1 cellular context compared by ENCODE assay signal in the genomic region with DNA sequence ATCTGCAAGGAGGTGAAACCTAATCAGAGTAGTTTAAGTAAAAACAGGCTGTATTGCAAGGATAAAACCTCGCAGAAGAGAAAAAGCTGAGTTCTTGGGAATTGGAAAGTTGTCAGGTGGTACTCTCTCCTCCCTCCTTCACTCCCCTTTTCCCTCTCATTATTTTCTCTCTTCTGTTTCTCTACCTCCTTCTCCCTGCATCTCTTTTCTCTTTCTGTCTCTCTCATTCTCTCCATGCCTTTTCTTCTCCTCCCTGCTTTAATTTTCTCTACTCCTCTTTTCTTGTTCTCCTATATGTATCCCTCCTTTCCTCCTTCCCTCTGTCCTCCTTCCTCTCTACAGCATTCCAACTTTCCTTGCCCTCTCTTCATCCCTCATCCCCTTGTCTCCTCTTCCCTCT.
TF ChIP-seq lines count a peak whose summit lies in the region.

No MANE protein-coding gene starts in this region.

TF ChIP-seq in GM23338, 12 proteins besides CTCF, POLR2A, EP300 and RAD21:
- TF ChIP-seq, protein P1, sequence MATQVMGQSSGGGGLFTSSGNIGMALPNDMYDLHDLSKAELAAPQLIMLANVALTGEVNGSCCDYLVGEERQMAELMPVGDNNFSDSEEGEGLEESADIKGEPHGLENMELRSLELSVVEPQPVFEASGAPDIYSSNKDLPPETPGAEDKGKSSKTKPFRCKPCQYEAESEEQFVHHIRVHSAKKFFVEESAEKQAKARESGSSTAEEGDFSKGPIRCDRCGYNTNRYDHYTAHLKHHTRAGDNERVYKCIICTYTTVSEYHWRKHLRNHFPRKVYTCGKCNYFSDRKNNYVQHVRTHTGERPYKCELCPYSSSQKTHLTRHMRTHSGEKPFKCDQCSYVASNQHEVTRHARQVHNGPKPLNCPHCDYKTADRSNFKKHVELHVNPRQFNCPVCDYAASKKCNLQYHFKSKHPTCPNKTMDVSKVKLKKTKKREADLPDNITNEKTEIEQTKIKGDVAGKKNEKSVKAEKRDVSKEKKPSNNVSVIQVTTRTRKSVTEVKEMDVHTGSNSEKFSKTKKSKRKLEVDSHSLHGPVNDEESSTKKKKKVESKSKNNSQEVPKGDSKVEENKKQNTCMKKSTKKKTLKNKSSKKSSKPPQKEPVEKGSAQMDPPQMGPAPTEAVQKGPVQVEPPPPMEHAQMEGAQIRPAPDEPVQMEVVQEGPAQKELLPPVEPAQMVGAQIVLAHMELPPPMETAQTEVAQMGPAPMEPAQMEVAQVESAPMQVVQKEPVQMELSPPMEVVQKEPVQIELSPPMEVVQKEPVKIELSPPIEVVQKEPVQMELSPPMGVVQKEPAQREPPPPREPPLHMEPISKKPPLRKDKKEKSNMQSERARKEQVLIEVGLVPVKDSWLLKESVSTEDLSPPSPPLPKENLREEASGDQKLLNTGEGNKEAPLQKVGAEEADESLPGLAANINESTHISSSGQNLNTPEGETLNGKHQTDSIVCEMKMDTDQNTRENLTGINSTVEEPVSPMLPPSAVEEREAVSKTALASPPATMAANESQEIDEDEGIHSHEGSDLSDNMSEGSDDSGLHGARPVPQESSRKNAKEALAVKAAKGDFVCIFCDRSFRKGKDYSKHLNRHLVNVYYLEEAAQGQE (IDR thresholded peaks at IDR 0.05; ENCODE audit: unreplicated experiment), result no peak
- no peak for TF ChIP-seq ZNF114 (CRISPR knock-in tag; IDR thresholded peaks at IDR 0.05)
- no peak for TF ChIP-seq STAT1 (IDR thresholded peaks at IDR 0.05; ENCODE audit: unreplicated experiment)
- no peak for TF ChIP-seq EZH2 (IDR thresholded peaks at IDR 0.05; ENCODE audit: low read depth, unreplicated experiment)
- TF ChIP-seq, protein P2, sequence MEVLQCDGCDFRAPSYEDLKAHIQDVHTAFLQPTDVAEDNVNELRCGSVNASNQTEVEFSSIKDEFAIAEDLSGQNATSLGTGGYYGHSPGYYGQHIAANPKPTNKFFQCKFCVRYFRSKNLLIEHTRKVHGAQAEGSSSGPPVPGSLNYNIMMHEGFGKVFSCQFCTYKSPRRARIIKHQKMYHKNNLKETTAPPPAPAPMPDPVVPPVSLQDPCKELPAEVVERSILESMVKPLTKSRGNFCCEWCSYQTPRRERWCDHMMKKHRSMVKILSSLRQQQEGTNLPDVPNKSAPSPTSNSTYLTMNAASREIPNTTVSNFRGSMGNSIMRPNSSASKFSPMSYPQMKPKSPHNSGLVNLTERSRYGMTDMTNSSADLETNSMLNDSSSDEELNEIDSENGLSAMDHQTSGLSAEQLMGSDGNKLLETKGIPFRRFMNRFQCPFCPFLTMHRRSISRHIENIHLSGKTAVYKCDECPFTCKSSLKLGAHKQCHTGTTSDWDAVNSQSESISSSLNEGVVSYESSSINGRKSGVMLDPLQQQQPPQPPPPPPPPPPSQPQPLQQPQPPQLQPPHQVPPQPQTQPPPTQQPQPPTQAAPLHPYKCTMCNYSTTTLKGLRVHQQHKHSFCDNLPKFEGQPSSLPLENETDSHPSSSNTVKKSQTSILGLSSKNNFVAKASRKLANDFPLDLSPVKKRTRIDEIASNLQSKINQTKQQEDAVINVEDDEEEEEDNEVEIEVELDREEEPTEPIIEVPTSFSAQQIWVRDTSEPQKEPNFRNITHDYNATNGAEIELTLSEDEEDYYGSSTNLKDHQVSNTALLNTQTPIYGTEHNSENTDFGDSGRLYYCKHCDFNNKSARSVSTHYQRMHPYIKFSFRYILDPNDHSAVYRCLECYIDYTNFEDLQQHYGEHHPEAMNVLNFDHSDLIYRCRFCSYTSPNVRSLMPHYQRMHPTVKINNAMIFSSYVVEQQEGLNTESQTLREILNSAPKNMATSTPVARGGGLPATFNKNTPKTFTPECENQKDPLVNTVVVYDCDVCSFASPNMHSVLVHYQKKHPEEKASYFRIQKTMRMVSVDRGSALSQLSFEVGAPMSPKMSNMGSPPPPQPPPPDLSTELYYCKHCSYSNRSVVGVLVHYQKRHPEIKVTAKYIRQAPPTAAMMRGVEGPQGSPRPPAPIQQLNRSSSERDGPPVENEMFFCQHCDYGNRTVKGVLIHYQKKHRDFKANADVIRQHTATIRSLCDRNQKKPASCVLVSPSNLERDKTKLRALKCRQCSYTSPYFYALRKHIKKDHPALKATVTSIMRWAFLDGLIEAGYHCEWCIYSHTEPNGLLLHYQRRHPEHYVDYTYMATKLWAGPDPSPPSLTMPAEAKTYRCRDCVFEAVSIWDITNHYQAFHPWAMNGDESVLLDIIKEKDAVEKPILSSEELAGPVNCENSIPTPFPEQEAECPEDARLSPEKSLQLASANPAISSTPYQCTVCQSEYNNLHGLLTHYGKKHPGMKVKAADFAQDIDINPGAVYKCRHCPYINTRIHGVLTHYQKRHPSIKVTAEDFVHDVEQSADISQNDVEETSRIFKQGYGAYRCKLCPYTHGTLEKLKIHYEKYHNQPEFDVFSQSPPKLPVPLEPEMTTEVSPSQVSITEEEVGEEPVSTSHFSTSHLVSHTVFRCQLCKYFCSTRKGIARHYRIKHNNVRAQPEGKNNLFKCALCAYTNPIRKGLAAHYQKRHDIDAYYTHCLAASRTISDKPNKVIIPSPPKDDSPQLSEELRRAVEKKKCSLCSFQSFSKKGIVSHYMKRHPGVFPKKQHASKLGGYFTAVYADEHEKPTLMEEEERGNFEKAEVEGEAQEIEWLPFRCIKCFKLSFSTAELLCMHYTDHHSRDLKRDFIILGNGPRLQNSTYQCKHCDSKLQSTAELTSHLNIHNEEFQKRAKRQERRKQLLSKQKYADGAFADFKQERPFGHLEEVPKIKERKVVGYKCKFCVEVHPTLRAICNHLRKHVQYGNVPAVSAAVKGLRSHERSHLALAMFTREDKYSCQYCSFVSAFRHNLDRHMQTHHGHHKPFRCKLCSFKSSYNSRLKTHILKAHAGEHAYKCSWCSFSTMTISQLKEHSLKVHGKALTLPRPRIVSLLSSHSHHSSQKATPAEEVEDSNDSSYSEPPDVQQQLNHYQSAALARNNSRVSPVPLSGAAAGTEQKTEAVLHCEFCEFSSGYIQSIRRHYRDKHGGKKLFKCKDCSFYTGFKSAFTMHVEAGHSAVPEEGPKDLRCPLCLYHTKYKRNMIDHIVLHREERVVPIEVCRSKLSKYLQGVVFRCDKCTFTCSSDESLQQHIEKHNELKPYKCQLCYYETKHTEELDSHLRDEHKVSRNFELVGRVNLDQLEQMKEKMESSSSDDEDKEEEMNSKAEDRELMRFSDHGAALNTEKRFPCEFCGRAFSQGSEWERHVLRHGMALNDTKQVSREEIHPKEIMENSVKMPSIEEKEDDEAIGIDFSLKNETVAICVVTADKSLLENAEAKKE (CRISPR knock-in tag; IDR thresholded peaks at IDR 0.05), result no peak
- no peak for TF ChIP-seq JUNB (IDR thresholded peaks at IDR 0.05; ENCODE audit: unreplicated experiment)
- TF ChIP-seq, protein P3, sequence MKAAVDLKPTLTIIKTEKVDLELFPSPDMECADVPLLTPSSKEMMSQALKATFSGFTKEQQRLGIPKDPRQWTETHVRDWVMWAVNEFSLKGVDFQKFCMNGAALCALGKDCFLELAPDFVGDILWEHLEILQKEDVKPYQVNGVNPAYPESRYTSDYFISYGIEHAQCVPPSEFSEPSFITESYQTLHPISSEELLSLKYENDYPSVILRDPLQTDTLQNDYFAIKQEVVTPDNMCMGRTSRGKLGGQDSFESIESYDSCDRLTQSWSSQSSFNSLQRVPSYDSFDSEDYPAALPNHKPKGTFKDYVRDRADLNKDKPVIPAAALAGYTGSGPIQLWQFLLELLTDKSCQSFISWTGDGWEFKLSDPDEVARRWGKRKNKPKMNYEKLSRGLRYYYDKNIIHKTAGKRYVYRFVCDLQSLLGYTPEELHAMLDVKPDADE (IDR thresholded peaks at IDR 0.05), result no peak
- TF ChIP-seq CREB1 (CRISPR knock-in tag; IDR thresholded peaks at IDR 0.05; ENCODE audit: low read depth), result no peak
- TF ChIP-seq EZH2phosphoT487 (IDR thresholded peaks at IDR 0.05; ENCODE audit: unreplicated experiment), result no peak
- no peak for TF ChIP-seq ZNF331 (CRISPR knock-in tag; IDR thresholded peaks at IDR 0.05; ENCODE audit: low read depth)
